9 cellular contexts compared by ENCODE assay signal in the genomic region with DNA sequence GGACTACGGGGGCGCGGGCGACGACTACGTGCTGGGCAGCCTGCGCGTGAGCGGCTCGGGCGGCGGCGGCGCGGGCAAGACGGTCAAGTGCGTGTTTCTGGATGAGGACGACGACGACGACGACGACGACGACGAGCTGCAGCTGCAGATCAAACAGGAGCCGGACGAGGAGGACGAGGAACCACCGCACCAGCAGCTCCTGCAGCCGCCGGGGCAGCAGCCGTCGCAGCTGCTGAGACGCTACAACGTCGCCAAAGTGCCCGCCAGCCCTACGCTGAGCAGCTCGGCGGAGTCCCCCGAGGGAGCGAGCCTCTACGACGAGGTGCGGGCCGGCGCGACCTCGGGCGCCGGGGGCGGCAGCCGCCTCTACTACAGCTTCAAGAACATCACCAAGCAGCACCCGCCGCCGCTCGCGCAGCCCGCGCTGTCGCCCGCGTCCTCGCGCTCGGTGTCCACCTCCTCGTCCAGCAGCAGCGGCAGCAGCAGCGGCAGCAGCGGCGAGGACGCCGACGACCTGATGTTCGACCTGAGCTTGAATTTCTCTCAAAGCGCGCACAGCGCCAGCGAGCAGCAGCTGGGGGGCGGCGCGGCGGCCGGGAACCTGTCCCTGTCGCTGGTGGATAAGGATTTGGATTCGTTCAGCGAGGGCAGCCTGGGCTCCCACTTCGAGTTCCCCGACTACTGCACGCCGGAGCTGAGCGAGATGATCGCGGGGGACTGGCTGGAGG. TPM values are rescaled to one million over a fixed set of nuclear protein-coding genes. Genes with fewer than 3 reads are reported as not detected.
A peak's percentile ranks its signal among the peaks of the same experiment; 100 is the strongest.
DNase-seq lines count a peak whose midpoint lies in the region; ATAC-seq and TF ChIP-seq lines count a peak whose summit lies in the region.
"Had no signal": no experiment of that assay in that cellular context is flagged by ENCODE, and none has a peak within 500 bp of the region (broad histone marks: within the 10 kb centered on the region; RNA-seq: fewer than 3 reads in every experiment).

No MANE protein-coding gene starts in this region.

- H3K36me3 ChIP-seq in heart left ventricle (no peaks in the 10 kb centered on the region), WERI-Rb-1 (peaks cover 39% of the 10 kb centered on the region), iPS-20b (ENCODE audit: insufficient read depth, low read depth, low read length) (peaks cover 7% of the 10 kb centered on the region; the same call in 1 of the 2 replicates), thoracic aorta (no peaks in the 10 kb centered on the region)

- H3K27ac ChIP-seq in heart left ventricle (peak overlapping the region in 3 of 12 donors; percentile 3 to 80 (median 42)), WERI-Rb-1 (peak overlapping the region; percentile 98), iPS-20b (ENCODE audit: low read length) (no peak overlapping the region), thoracic aorta (no peak overlapping the region)

- intact Hi-C loops in heart left ventricle (cut with DNase I) (loop anchor here in 5 of 10 donors (2.0 to 10.0 kb wide), 7 partner anchors 179 to 1081 kb away; no protein-coding TSS in a partner anchor), left ventricle myocardium superior (cut with micrococcal nuclease) (no loop called here)

- ATAC-seq in heart left ventricle (no peak), left ventricle myocardium superior (no peak), thoracic aorta (ENCODE audit: insufficient number of reproducible peaks, low FRiP score, low read depth) (no peak), HG03039 (IDR thresholded peaks at IDR 0.05; ENCODE audit: unreplicated experiment) (no peak), HG03520 (IDR thresholded peaks at IDR 0.05; ENCODE audit: unreplicated experiment) (no peak)

- H3K9me3 ChIP-seq in heart left ventricle (no peaks in the 10 kb centered on the region), WERI-Rb-1 (ENCODE audit: severe bottlenecking) (no peaks in the 10 kb centered on the region), iPS-20b (ENCODE audit: insufficient read depth, low read depth, low read length) (no peaks in the 10 kb centered on the region), thoracic aorta (no peaks in the 10 kb centered on the region)

- H3K4me3 ChIP-seq in heart left ventricle (peak overlapping the region in 11 of 12 donors; percentile 26 to 51 (median 43)), WERI-Rb-1 (ENCODE audit: low read depth, low read length) (peak overlapping the region; percentile 63), iPS-20b (ENCODE audit: low read length) (peak overlapping the region; percentile 98), thoracic aorta (peak overlapping the region; percentile 24)

- DNase-seq in heart left ventricle (peak in 1 of 5 donors; percentile 31), left ventricle myocardium superior (no peak), WERI-Rb-1 (peak; percentile 57), thoracic aorta (ENCODE audit: low spot score) (no peak)
- DNase-seq in effector CD8-positive, alpha-beta T cell (lab: John Stamatoyannopoulos, UW), result no peak
- DNase-seq: NCI-H226 had no signal

- no peak for TF ChIP-seq CTCF in heart left ventricle (IDR thresholded peaks at IDR 0.05)
- no peak for TF ChIP-seq CTCF in WERI-Rb-1 (IDR thresholded peaks at IDR 0.05; ENCODE audit: low read depth, low read length)
- no peak for TF ChIP-seq CTCF in thoracic aorta (IDR thresholded peaks at IDR 0.05)

- 1 to 2% (median 2%) methylated on average over 51 to 95 of the region's 95 CpGs for WGBS in heart left ventricle, 4 donors

- peaks cover 2 to 51% (median 17%) of the 10 kb centered on the region in 12 donors for H3K4me1 ChIP-seq in heart left ventricle
- H3K4me1 ChIP-seq in iPS-20b (ENCODE audit: insufficient read depth, low read length), result peaks cover 13% of the 10 kb centered on the region; the same call in 1 of the 2 replicates
- peaks cover 7 to 30% of the 10 kb centered on the region in 2 donors for H3K4me1 ChIP-seq in thoracic aorta (ENCODE audit: control insufficient read depth in 1 of 2, low read depth in 2 of 2)

- no peak for TF ChIP-seq POLR2A in heart left ventricle (IDR thresholded peaks at IDR 0.05)

- H3K9ac ChIP-seq in iPS-20b (ENCODE audit: low read depth, low read length), result peak overlapping the region; percentile 81; the same call in 1 of the 2 replicates

- H3K27me3 ChIP-seq in heart left ventricle (peaks cover 49 to 95% (median 67%) of the 10 kb centered on the region in 9 donors), WERI-Rb-1 (ENCODE audit: insufficient read depth, low read depth, severe bottlenecking) (no peaks in the 10 kb centered on the region), iPS-20b (ENCODE audit: insufficient read depth, low read length) (no peaks in the 10 kb centered on the region), thoracic aorta (replicated peaks; ENCODE audit: insufficient read depth) (peaks cover 9% of the 10 kb centered on the region)

RNA-seq across cellular contexts. Expression of gene SOX11, which starts 1.3 kb away (rescaled TPM):
- total RNA-seq in heart left ventricle (1 to 10 TPM in 7 of 9 donors, under 1 TPM in 2; 0.48 to 5.6 (median 1.5) TPM), left ventricle myocardium superior (0.10 TPM), thoracic aorta (not detected)
- polyA plus RNA-seq in heart left ventricle, result 1 to 10 TPM in 1 of 2 donors, under 1 TPM in 1; 0.64 to 1.0 TPM

Comparison
In these comparisons a context has a peak if more than half of its experiments do, and no peak if none do; other contexts are left out.
1. H3K4me3 ChIP-seq: peak in every context shown above with its lines; median percentile 98 in iPS-20b; 63 in WERI-Rb-1; 43 in heart left ventricle; 24 in thoracic aorta.